In genomic region chr7:144885453-144885852, GRCh38 we compare ENCODE assay signal across 31 cellular contexts.
"Had no signal": no experiment of that assay in that cellular context is flagged by ENCODE, and none has a peak within 500 bp of the region (broad histone marks: within the 10 kb centered on the region; RNA-seq: fewer than 3 reads in every experiment).

No MANE protein-coding gene starts in this region.

- H3K27ac ChIP-seq: dorsolateral prefrontal cortex, epithelial cell of prostate, gastroesophageal sphincter, heart left ventricle, hepatocyte, left ventricle myocardium inferior, lower lobe of right lung, parathyroid adenoma, right lobe of liver, suprapubic skin, transverse colon, upper lobe of right lung, uterus had no signal

- H3K4me3 Mint-ChIP-seq: immature natural killer cell; naive B cell; natural killer cell treated with Interleukin-12 subunit alpha and Interleukin-12 subunit beta and Interleukin-15 and Interleukin-18, amount 100 ng/mL, for 72 hours; neural crest cell; stimulated activated naive CD8-positive, alpha-beta T cell treated with anti-CD3 and anti-CD28 coated beads, Interleukin-15, amount 100 ng/mL, for 72 hours had no signal

- H3K4me2 ChIP-seq: hepatocyte, smooth muscle cell had no signal

- H3K4me1 Mint-ChIP-seq: immature natural killer cell; naive B cell; neural crest cell; stimulated activated naive CD8-positive, alpha-beta T cell treated with anti-CD3 and anti-CD28 coated beads, Interleukin-15, amount 100 ng/mL, for 72 hours had no signal

- H3K4me1 ChIP-seq: gastroesophageal sphincter, heart left ventricle, left ventricle myocardium inferior, lower lobe of right lung, right lobe of liver, suprapubic skin, transverse colon, upper lobe of right lung, uterus had no signal

- DNase-seq: dorsolateral prefrontal cortex; effector CD4-positive, alpha-beta T cell; foreskin fibroblast; heart left ventricle; immature natural killer cell; islet precursor cell; kidney glomerular epithelial cell; left colon; left ventricle myocardium inferior; lower lobe of right lung; mucosa of descending colon; naive B cell; right lobe of liver; stimulated activated CD4-positive, alpha-beta T cell treated with anti-CD3 and anti-CD28 coated beads, Interleukin-12 subunit alpha, Interleukin-12 subunit beta, amount 100 ng/mL, for 4 hours; stimulated activated CD4-positive, alpha-beta T cell treated with anti-CD3 and anti-CD28 coated beads, Interleukin-1b, Interleukin-23, amount 100 ng/mL, for 48 hours; stimulated activated CD4-positive, alpha-beta T cell treated with anti-CD3 and anti-CD28 coated beads, Interleukin-4, amount 100 ng/mL, for 1 hour; stimulated activated CD8-positive, alpha-beta memory T cell treated with anti-CD3 and anti-CD28 coated beads, Interleukin-4, amount 100 ng/mL, for 48 hours; stimulated activated naive CD4-positive, alpha-beta T cell; stimulated activated naive CD8-positive, alpha-beta T cell treated with anti-CD3 and anti-CD28 coated beads, Interleukin-15, amount 100 ng/mL, for 72 hours; transverse colon; upper lobe of right lung; uterus had no signal

- H3K27ac Mint-ChIP-seq: immature natural killer cell; natural killer cell treated with Interleukin-12 subunit alpha and Interleukin-12 subunit beta and Interleukin-15 and Interleukin-18, amount 100 ng/mL, for 72 hours; progenitor cell of endocrine pancreas; stimulated activated naive CD8-positive, alpha-beta T cell treated with anti-CD3 and anti-CD28 coated beads, Interleukin-15, amount 100 ng/mL, for 72 hours had no signal

- H3K9me3 ChIP-seq: gastroesophageal sphincter, heart left ventricle, left ventricle myocardium inferior, lower lobe of right lung, mucosa of descending colon, right lobe of liver, suprapubic skin, transverse colon, upper lobe of right lung, uterus had no signal

- H3K4me3 ChIP-seq: dorsolateral prefrontal cortex, gastroesophageal sphincter, heart left ventricle, hepatocyte, left ventricle myocardium inferior, lower lobe of right lung, mucosa of descending colon, right lobe of liver, smooth muscle cell, suprapubic skin, transverse colon, upper lobe of right lung, uterus had no signal

- H3K36me3 ChIP-seq: gastroesophageal sphincter, heart left ventricle, left ventricle myocardium inferior, lower lobe of right lung, right lobe of liver, suprapubic skin, transverse colon, upper lobe of right lung, uterus had no signal

- H3K79me2 ChIP-seq: hepatocyte, parathyroid adenoma had no signal

- H3K9me3 Mint-ChIP-seq: immature natural killer cell; naive B cell; natural killer cell treated with Interleukin-12 subunit alpha and Interleukin-12 subunit beta and Interleukin-15 and Interleukin-18, amount 100 ng/mL, for 72 hours; neural crest cell; stimulated activated naive CD8-positive, alpha-beta T cell treated with anti-CD3 and anti-CD28 coated beads, Interleukin-15, amount 100 ng/mL, for 72 hours had no signal

- H3K36me3 Mint-ChIP-seq: immature natural killer cell; naive B cell; natural killer cell treated with Interleukin-12 subunit alpha and Interleukin-12 subunit beta and Interleukin-15 and Interleukin-18, amount 100 ng/mL, for 72 hours had no signal

- H3K27me3 ChIP-seq: gastroesophageal sphincter, hepatocyte, right lobe of liver, suprapubic skin, transverse colon, upper lobe of right lung, uterus had no signal

- H3K9ac ChIP-seq: parathyroid adenoma had no signal

- H3K27me3 Mint-ChIP-seq: progenitor cell of endocrine pancreas; stimulated activated naive CD8-positive, alpha-beta T cell treated with anti-CD3 and anti-CD28 coated beads, Interleukin-15, amount 100 ng/mL, for 72 hours had no signal
